ENCODE assay signal across 1 cellular context in the genomic region with DNA sequence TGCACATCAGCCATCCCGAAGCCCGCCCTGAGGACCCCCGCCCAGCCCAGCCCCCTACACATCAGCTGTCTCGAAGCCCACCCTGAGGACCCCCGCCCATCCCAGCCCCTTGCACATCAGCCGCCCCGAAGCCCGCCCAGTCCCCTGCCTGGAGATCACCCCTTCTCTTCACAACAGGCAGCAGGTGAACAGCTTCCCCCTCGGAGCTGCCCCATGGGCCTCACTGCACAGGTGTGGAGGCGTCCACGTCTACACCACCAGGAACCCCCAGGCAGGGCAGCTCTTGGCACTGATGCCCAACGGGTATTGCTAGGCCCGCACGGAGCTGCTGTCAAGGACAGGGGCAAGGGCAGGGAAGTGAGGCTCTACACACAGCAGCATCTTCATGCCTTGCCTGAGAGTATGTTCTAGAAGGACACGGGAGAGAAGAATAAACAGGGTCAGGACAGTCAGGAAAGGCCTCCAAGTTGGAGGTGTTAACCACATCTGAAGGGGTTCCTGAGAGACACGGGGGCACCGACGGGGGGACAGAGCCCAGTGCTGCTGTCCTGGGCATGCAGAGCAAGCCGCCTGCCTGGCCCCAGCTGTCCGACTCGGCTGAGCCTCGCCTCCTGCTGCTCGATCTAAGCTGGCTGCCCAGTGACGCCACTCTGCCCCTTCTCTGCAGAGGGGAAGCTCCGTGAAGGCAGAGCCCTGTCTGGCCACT.
TF ChIP-seq lines count a peak whose summit lies in the region.

No MANE protein-coding gene starts in this region.

TF ChIP-seq in HCT116, 20 proteins besides CTCF, POLR2A, EP300 and RAD21 (continued from another document):
- TF ChIP-seq, protein P1, sequence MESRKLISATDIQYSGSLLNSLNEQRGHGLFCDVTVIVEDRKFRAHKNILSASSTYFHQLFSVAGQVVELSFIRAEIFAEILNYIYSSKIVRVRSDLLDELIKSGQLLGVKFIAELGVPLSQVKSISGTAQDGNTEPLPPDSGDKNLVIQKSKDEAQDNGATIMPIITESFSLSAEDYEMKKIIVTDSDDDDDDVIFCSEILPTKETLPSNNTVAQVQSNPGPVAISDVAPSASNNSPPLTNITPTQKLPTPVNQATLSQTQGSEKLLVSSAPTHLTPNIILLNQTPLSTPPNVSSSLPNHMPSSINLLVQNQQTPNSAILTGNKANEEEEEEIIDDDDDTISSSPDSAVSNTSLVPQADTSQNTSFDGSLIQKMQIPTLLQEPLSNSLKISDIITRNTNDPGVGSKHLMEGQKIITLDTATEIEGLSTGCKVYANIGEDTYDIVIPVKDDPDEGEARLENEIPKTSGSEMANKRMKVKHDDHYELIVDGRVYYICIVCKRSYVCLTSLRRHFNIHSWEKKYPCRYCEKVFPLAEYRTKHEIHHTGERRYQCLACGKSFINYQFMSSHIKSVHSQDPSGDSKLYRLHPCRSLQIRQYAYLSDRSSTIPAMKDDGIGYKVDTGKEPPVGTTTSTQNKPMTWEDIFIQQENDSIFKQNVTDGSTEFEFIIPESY (IDR thresholded peaks at IDR 0.05; ENCODE audit: extremely low read depth, insufficient replicate concordance, low read length), result no peak
- TF ChIP-seq SP1 (IDR thresholded peaks at IDR 0.05; ENCODE audit: low read depth) (no peak), EZH2 (IDR thresholded peaks at IDR 0.05) (no peak), ZNF274 (IDR thresholded peaks at IDR 0.05; ENCODE audit: low read depth, low read length) (no peak), SRF (IDR thresholded peaks at IDR 0.05; ENCODE audit: low read depth) (no peak), TCF7L2 (IDR thresholded peaks at IDR 0.05; ENCODE audit: borderline replicate concordance, extremely low read depth, insufficient read depth, insufficient read length) (no peak), CEBPB (IDR thresholded peaks at IDR 0.05; ENCODE audit: low read depth) (no peak)
- TF ChIP-seq, protein P2, sequence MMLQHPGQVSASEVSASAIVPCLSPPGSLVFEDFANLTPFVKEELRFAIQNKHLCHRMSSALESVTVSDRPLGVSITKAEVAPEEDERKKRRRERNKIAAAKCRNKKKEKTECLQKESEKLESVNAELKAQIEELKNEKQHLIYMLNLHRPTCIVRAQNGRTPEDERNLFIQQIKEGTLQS (IDR thresholded peaks at IDR 0.05), result no peak
